In genomic region chr15:74956648-74957300, GRCh38 we compare ENCODE assay signal across 8 cellular contexts. TPM values are rescaled to one million over a fixed set of nuclear protein-coding genes. Genes with fewer than 3 reads are reported as not detected.
DNase-seq lines count a peak whose midpoint lies in the region; ATAC-seq and TF ChIP-seq lines count a peak whose summit lies in the region.

RPP25 (minus strand) TSS chr15:74956772; CDS start chr15:74956583, 189 bp downstream.

- peaks cover 16% of the 10 kb centered on the region for H3K4me1 Mint-ChIP-seq in glutamatergic neuron (ENCODE audit: low read depth, unreplicated experiment)

- no peak for TF ChIP-seq EP300 in suprapubic skin (IDR thresholded peaks at IDR 0.05)

- no peaks in the 10 kb centered on the region for H3K36me3 Mint-ChIP-seq in activated naive CD4-positive, alpha-beta T cell treated with anti-CD3 and anti-CD28 coated beads, Interleukin-2, amount 50 U/mL, for 72 hours
- H3K36me3 Mint-ChIP-seq in glutamatergic neuron (ENCODE audit: unreplicated experiment): no peaks in the 10 kb centered on the region

- H3K4me1 ChIP-seq in HUES6 (ENCODE audit: control insufficient read depth, insufficient read depth, low read length) (peaks cover 36% of the 10 kb centered on the region), suprapubic skin (peaks cover 58% of the 10 kb centered on the region)

- H3K36me3 ChIP-seq in HUES6 (ENCODE audit: control insufficient read depth, insufficient read depth, low read length): no peaks in the 10 kb centered on the region
- H3K36me3 ChIP-seq in suprapubic skin: no peaks in the 10 kb centered on the region

- 0% methylated on average over 15 of the region's 66 CpGs for WGBS in suprapubic skin

- no peaks in the 10 kb centered on the region for H3K9me3 ChIP-seq in HUES6 (ENCODE audit: control insufficient read depth, insufficient read depth, low read depth, low read length)
- no peaks in the 10 kb centered on the region for H3K9me3 ChIP-seq in suprapubic skin

- H3K9ac ChIP-seq in HUES6 (ENCODE audit: low read length): peak within 1 kb of the TSS; percentile 66

- no peak within 1 kb of the TSS for H3K27ac Mint-ChIP-seq in activated naive CD4-positive, alpha-beta T cell treated with anti-CD3 and anti-CD28 coated beads, Interleukin-2, amount 50 U/mL, for 72 hours
- H3K27ac Mint-ChIP-seq in glutamatergic neuron (ENCODE audit: unreplicated experiment): no peak within 1 kb of the TSS

- DNase-seq in COLO668 (lab: John Stamatoyannopoulos, UW; ENCODE audit: unreplicated experiment) (peak; percentile 88), SHP77 treated with DMSO at 0.1 percent for 48 hours (lab: John Stamatoyannopoulos, UW) (peak; percentile 79), glutamatergic neuron (peak; percentile 76), omental fat pad (ENCODE audit: low spot score) (no peak), suprapubic skin (ENCODE audit: low spot score in 2 of 2) (peak; percentile 86 to 90)
- peak; percentile 74 to 75 for DNase-seq in activated naive CD4-positive, alpha-beta T cell treated with anti-CD3 and anti-CD28 coated beads, Interleukin-2, amount 50 U/mL, for 72 hours (ENCODE audit: low spot score in 2 of 2)

- TF ChIP-seq CTCF in glutamatergic neuron (IDR thresholded peaks at IDR 0.05; ENCODE audit: partially characterized antibody, unreplicated experiment) (no peak), omental fat pad (IDR thresholded peaks at IDR 0.05) (no peak), suprapubic skin (IDR thresholded peaks at IDR 0.05) (no peak)

- H3K4me3 Mint-ChIP-seq in glutamatergic neuron (ENCODE audit: unreplicated experiment): peak within 1 kb of the TSS; percentile 55

- H3K4me3 ChIP-seq in HUES6 (ENCODE audit: low read depth, low read length) (peak within 1 kb of the TSS; percentile 69), suprapubic skin (peak within 1 kb of the TSS; percentile 56)

- ATAC-seq in GM19468 (IDR thresholded peaks at IDR 0.05; ENCODE audit: extremely low read depth, unreplicated experiment) (peak; percentile 26), omental fat pad (ENCODE audit: low FRiP score) (peak; percentile 90)
- peak; percentile 84 to 85 for ATAC-seq in activated naive CD4-positive, alpha-beta T cell treated with anti-CD3 and anti-CD28 coated beads, Interleukin-2, amount 50 U/mL, for 72 hours

- no peaks in the 10 kb centered on the region for H3K9me3 Mint-ChIP-seq in activated naive CD4-positive, alpha-beta T cell treated with anti-CD3 and anti-CD28 coated beads, Interleukin-2, amount 50 U/mL, for 72 hours
- peaks cover 2% of the 10 kb centered on the region for H3K9me3 Mint-ChIP-seq in glutamatergic neuron (ENCODE audit: unreplicated experiment)

- H3K27me3 Mint-ChIP-seq in glutamatergic neuron (ENCODE audit: unreplicated experiment): peaks cover 15% of the 10 kb centered on the region

- H3K27ac ChIP-seq in HUES6 (ENCODE audit: low read depth, low read length) (peak within 1 kb of the TSS; percentile 89; the same call in 1 of the 2 replicates), suprapubic skin (peak within 1 kb of the TSS; percentile 78)

- H3K27me3 ChIP-seq in HUES6 (ENCODE audit: control insufficient read depth, insufficient read depth, low read length): peaks cover 58% of the 10 kb centered on the region
- H3K27me3 ChIP-seq in suprapubic skin: peaks cover 16% of the 10 kb centered on the region

- no peak for TF ChIP-seq POLR2A in suprapubic skin (IDR thresholded peaks at IDR 0.05)

RNA-seq across cellular contexts. Expression of gene RPP25, which starts in this region (rescaled TPM):
- total RNA-seq in activated naive CD4-positive, alpha-beta T cell treated with anti-CD3 and anti-CD28 coated beads, Interleukin-2, amount 50 U/mL, for 72 hours: 1 to 10 TPM; 3.4 to 6.6 TPM
- 2.3 TPM for total RNA-seq in glutamatergic neuron (ENCODE audit: unreplicated experiment)
- total RNA-seq in omental fat pad: 10 to 100 TPM in 2 of 4 donors, 1 to 10 TPM in 2; 6.9 to 14.4 (median 9.4) TPM
- total RNA-seq in suprapubic skin: 1 to 10 TPM; 3.5 to 7.8 (median 6.1) TPM

Comparison
In these comparisons a context has a peak if more than half of its experiments do, and no peak if none do; other contexts are left out.
1. ATAC-seq: peak in every context shown above with its lines; median percentile 90 in omental fat pad; 84 in activated naive CD4-positive, alpha-beta T cell treated with anti-CD3 and anti-CD28 coated beads, Interleukin-2, amount 50 U/mL, for 72 hours; 26 in GM19468.